1 cellular context compared by ENCODE assay signal in genomic region chr19:2944403-2944774, GRCh38.
TF ChIP-seq lines count a peak whose summit lies in the region.

No MANE protein-coding gene starts in this region.

TF ChIP-seq in GM12878, 131 proteins besides CTCF, POLR2A, EP300 and RAD21 (continued from another document):
- TF ChIP-seq USF2 (IDR thresholded peaks at IDR 0.05; ENCODE audit: borderline replicate concordance, low read depth, low read length) (no peak), MAX (IDR thresholded peaks at IDR 0.05; ENCODE audit: low read depth, low read length) (peak; percentile 34; the same call in 1 of the 2 replicates), SMARCA5 (IDR thresholded peaks at IDR 0.05) (no peak), ZBTB4 (CRISPR knock-in tag; IDR thresholded peaks at IDR 0.05) (no peak), NFIC (IDR thresholded peaks at IDR 0.05; ENCODE audit: low read depth, low read length) (no peak), CREB1 (IDR thresholded peaks at IDR 0.05; ENCODE audit: low read depth) (no peak)
